12 cellular contexts compared by ENCODE assay signal in the genomic region with DNA sequence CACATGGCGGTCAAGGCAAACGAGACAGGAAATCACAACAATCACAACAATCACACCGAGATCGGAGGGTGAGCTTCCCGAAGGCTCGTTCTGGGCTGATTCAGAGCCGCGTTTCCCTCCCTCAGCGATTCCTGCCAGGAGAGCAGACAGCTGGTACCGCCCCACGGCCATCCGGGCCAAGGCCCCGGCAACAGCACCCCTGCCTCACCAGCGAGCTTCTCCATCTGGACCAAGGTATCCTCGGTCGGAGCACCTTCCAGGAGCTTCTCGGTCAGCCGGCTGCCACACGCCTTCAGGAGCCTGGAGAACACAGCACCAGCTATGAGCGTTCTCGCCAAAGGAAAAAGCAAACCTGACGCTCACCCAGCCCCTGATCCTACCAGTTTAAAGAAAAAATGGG. TPM values are rescaled to one million over a fixed set of nuclear protein-coding genes. Genes with fewer than 3 reads are reported as not detected.
DNase-seq lines count a peak whose midpoint lies in the region; TF ChIP-seq lines count a peak whose summit lies in the region.
"Had no signal": no experiment of that assay in that cellular context is flagged by ENCODE, and none has a peak within 500 bp of the region (broad histone marks: within the 10 kb centered on the region; RNA-seq: fewer than 3 reads in every experiment).

No MANE protein-coding gene starts in this region.

- H3K9me3 Mint-ChIP-seq in glutamatergic neuron (ENCODE audit: unreplicated experiment) = peaks cover 20% of the 10 kb centered on the region
- H3K9me3 Mint-ChIP-seq: CD4-positive, alpha-beta T cell had no signal

- H3K27ac ChIP-seq in spleen = no peak overlapping the region
- H3K27ac ChIP-seq in esophagus muscularis mucosa (replicated peaks in 1 of 4) = no peak overlapping the region
- H3K27ac ChIP-seq: HL-60 had no signal

- peak overlapping the region; percentile 99 for H3K27ac Mint-ChIP-seq in glutamatergic neuron (ENCODE audit: unreplicated experiment)
- H3K27ac Mint-ChIP-seq: B cell; CD4-positive, alpha-beta T cell had no signal

- H3K4me3 ChIP-seq in H7 (ENCODE audit: insufficient read depth, low read depth, low read length) (no peak overlapping the region), spleen (no peak overlapping the region), esophagus muscularis mucosa (no peak overlapping the region)

- peak; percentile 28 for DNase-seq in H7
- peak; percentile 75 for DNase-seq in cerebellar cortex (ENCODE audit: low spot score)
- DNase-seq in glutamatergic neuron = no peak
- DNase-seq in spleen = peak; percentile 66
- DNase-seq in OCI-M1 (lab: John Stamatoyannopoulos, UW) = no peak
- no peak for DNase-seq in esophagus muscularis mucosa (ENCODE audit: extremely low spot score)
- no peak for DNase-seq in GM03348 (ENCODE audit: low spot score)
- DNase-seq: CD4-positive, alpha-beta T cell; DMS79; GDM1 had no signal

- no peaks in the 10 kb centered on the region for H3K27me3 ChIP-seq in H7 (ENCODE audit: control insufficient read depth, insufficient read depth, low read length)
- no peaks in the 10 kb centered on the region for H3K27me3 ChIP-seq in spleen (replicated peaks in 1 of 7)
- H3K27me3 ChIP-seq in esophagus muscularis mucosa = no peaks in the 10 kb centered on the region

- TF ChIP-seq CTCF in glutamatergic neuron (IDR thresholded peaks at IDR 0.05; ENCODE audit: partially characterized antibody, unreplicated experiment) (no peak), spleen (IDR thresholded peaks at IDR 0.05 in 8 of 11, conservative IDR thresholded peaks at IDR 0.05 in 3 of 11) (no peak), esophagus muscularis mucosa (IDR thresholded peaks at IDR 0.05) (no peak)

- peaks cover 28% of the 10 kb centered on the region for H3K27me3 Mint-ChIP-seq in glutamatergic neuron (ENCODE audit: unreplicated experiment)
- H3K27me3 Mint-ChIP-seq: B cell; CD4-positive, alpha-beta T cell had no signal

- peak overlapping the region; percentile 72 for H3K4me3 Mint-ChIP-seq in glutamatergic neuron (ENCODE audit: unreplicated experiment)
- H3K4me3 Mint-ChIP-seq: B cell; CD4-positive, alpha-beta T cell had no signal

- H3K36me3 ChIP-seq in H7 (replicated peaks; ENCODE audit: control insufficient read depth, insufficient read depth, low read length) (peaks cover 52% of the 10 kb centered on the region), spleen (peaks cover 13 to 100% (median 100%) of the 10 kb centered on the region in 6 donors), esophagus muscularis mucosa (peaks cover 86 to 100% (median 100%) of the 10 kb centered on the region in 4 donors)

- TF ChIP-seq POLR2A in spleen (IDR thresholded peaks at IDR 0.05) = no peak
- TF ChIP-seq POLR2A in esophagus muscularis mucosa (IDR thresholded peaks at IDR 0.05; ENCODE audit: low read depth) = no peak

- no peaks in the 10 kb centered on the region for H3K9me3 ChIP-seq in spleen
- no peaks in the 10 kb centered on the region for H3K9me3 ChIP-seq in esophagus muscularis mucosa

- 94 to 97% (median 95%) methylated on average over 22 of the region's 22 CpGs for WGBS in spleen, 5 donors
- 91% methylated on average over 22 of the region's 22 CpGs for WGBS in esophagus muscularis mucosa

- no peak for TF ChIP-seq EP300 in esophagus muscularis mucosa (IDR thresholded peaks at IDR 0.05)

- H3K4me1 Mint-ChIP-seq in glutamatergic neuron (ENCODE audit: low read depth, unreplicated experiment) = peaks cover 42% of the 10 kb centered on the region
- H3K4me1 Mint-ChIP-seq: B cell had no signal

- intact Hi-C loops in spleen (cut with DNase I; ENCODE audit: low total_unique reads) (no loop called here), esophagus muscularis mucosa (cut with DNase I) (no loop called here)

- no peaks in the 10 kb centered on the region for H3K4me1 ChIP-seq in spleen
- no peaks in the 10 kb centered on the region for H3K4me1 ChIP-seq in esophagus muscularis mucosa

- H3K36me3 Mint-ChIP-seq in glutamatergic neuron (ENCODE audit: unreplicated experiment) = peaks cover 14% of the 10 kb centered on the region

RNA-seq across cellular contexts. Expression of gene PLD6, which starts 15.2 kb away (rescaled TPM):
- 0.17 TPM in 1 of 2 replicates, not detected in the other for total RNA-seq in H7 (2014; rRNA removed; shearing (Covaris generic))
- total RNA-seq in glutamatergic neuron (ENCODE audit: unreplicated experiment) (1.1 TPM), spleen (1 to 10 TPM; 1.4 to 5.6 (median 3.7) TPM), esophagus muscularis mucosa (10 to 100 TPM in 1 of 4 donors, 1 to 10 TPM in 3; 3.1 to 13.7 (median 6.9) TPM)
- 1 to 10 TPM; 2.2 to 3.9 (median 3.0) TPM for polyA plus RNA-seq in spleen

RNA-seq across cellular contexts. Expression of gene FLCN, which starts 15.6 kb away (rescaled TPM):
- 36.4 and 42.9 TPM in 2 replicates for total RNA-seq in H7 (2014; rRNA removed; shearing (Covaris generic))
- total RNA-seq in glutamatergic neuron (ENCODE audit: unreplicated experiment) (131 TPM), spleen (10 to 100 TPM; 53.9 to 91.6 (median 81.5) TPM), esophagus muscularis mucosa (10 to 100 TPM; 21.5 to 64.7 (median 45.5) TPM)
- 10 to 100 TPM in 1 of 3 donors, 1 to 10 TPM in 2; 9.1 to 34.1 (median 9.9) TPM for polyA plus RNA-seq in spleen

RNA-seq across cellular contexts. Expression of gene COPS3, which starts 59.7 kb away (rescaled TPM):
- total RNA-seq in H7 (2014; rRNA removed; shearing (Covaris generic)) = 106 and 125 TPM in 2 replicates
- 71.7 TPM for total RNA-seq in glutamatergic neuron (ENCODE audit: unreplicated experiment)
- 10 to 100 TPM; 36.5 to 58.9 (median 47.5) TPM for total RNA-seq in spleen
- polyA plus RNA-seq in spleen = 10 to 100 TPM; 29.9 to 39.1 (median 39.1) TPM
- 10 to 100 TPM; 49.3 to 72.6 (median 59.1) TPM for total RNA-seq in esophagus muscularis mucosa

Comparison
In these comparisons a context has a peak if more than half of its experiments do, and no peak if none do; other contexts are left out.
1. DNase-seq: peak in H7 (single experiment), cerebellar cortex (single experiment) and spleen (single experiment); none in glutamatergic neuron (single experiment), OCI-M1 (single experiment), esophagus muscularis mucosa (single experiment) and GM03348 (single experiment).